1 cellular context compared by ENCODE assay signal in the genomic region with DNA sequence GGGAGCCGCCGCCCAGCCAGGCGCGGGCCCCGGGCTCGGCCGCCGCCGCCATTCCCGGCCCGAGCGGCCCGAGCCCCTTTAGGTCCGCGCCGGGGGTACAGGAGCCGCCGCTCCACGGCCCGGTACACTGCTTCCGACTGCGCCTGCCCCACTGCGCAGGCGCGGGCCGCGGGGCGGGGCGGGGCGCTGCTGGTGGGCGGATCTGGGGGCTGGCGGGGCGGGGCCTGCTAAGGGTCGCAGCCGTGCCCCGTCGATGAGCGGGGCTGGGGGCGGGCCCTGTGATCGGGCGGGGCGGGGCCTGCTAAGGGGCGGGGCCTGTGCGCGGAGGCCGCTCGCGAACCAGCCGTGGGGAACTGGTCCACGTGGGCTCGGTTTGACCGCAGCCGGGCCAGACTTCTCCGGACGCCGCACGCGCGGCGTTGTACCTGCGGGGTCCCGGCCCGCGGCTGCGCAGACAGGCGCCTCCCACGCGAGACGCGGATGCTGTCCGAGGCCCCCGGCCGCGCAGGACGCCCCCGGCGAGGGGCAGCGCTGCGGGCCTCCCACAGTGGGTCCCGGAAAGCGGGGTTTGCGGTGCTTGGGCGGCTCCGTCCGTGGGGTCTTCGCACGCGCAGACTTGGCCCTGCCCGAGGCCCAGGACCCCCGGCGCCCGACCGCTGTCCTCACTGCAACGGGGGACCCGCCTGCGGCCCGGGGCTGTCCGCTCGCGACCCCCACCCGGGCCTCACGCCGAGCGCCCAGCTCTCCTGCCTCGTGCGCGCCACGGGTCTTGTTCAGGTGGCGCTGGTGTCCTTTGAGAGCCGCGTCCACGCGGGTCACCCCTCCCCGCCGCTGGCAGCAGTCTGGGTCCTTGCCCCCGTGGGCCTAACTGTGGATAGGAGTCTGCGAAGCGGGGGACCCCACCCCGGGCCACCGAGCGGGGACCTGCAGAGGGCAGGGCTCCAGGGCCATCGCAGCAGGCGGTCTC.
A peak's percentile ranks its signal among the peaks of the same experiment; 100 is the strongest.
TF ChIP-seq lines count a peak whose summit lies in the region.

Gene DGKQ, minus strand, starts transcription at position 139 of the 967 bp plus-strand sequence. Its CDS starts 87 bp downstream, at position 52.

TF ChIP-seq in GM12878, 131 proteins besides CTCF, POLR2A, EP300 and RAD21:
- no peak for TF ChIP-seq MXI1 (IDR thresholded peaks at IDR 0.05; ENCODE audit: low read depth, low read length)
- peak; percentile 39; the same call in 1 of the 2 replicates for TF ChIP-seq SMARCA5 (IDR thresholded peaks at IDR 0.05)
- TF ChIP-seq NFYA (IDR thresholded peaks at IDR 0.05; ENCODE audit: borderline replicate concordance, low read depth, low read length): no peak
- no peak for TF ChIP-seq YBX1 (IDR thresholded peaks at IDR 0.05)
- TF ChIP-seq, protein P1, sequence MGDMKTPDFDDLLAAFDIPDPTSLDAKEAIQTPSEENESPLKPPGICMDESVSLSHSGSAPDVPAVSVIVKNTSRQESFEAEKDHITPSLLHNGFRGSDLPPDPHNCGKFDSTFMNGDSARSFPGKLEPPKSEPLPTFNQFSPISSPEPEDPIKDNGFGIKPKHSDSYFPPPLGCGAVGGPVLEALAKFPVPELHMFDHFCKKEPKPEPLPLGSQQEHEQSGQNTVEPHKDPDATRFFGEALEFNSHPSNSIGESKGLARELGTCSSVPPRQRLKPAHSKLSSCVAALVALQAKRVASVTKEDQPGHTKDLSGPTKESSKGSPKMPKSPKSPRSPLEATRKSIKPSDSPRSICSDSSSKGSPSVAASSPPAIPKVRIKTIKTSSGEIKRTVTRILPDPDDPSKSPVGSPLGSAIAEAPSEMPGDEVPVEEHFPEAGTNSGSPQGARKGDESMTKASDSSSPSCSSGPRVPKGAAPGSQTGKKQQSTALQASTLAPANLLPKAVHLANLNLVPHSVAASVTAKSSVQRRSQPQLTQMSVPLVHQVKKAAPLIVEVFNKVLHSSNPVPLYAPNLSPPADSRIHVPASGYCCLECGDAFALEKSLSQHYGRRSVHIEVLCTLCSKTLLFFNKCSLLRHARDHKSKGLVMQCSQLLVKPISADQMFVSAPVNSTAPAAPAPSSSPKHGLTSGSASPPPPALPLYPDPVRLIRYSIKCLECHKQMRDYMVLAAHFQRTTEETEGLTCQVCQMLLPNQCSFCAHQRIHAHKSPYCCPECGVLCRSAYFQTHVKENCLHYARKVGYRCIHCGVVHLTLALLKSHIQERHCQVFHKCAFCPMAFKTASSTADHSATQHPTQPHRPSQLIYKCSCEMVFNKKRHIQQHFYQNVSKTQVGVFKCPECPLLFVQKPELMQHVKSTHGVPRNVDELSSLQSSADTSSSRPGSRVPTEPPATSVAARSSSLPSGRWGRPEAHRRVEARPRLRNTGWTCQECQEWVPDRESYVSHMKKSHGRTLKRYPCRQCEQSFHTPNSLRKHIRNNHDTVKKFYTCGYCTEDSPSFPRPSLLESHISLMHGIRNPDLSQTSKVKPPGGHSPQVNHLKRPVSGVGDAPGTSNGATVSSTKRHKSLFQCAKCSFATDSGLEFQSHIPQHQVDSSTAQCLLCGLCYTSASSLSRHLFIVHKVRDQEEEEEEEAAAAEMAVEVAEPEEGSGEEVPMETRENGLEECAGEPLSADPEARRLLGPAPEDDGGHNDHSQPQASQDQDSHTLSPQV (IDR thresholded peaks at IDR 0.05): no peak
- no peak for TF ChIP-seq RAD51 (IDR thresholded peaks at IDR 0.05)
- TF ChIP-seq, protein P2, sequence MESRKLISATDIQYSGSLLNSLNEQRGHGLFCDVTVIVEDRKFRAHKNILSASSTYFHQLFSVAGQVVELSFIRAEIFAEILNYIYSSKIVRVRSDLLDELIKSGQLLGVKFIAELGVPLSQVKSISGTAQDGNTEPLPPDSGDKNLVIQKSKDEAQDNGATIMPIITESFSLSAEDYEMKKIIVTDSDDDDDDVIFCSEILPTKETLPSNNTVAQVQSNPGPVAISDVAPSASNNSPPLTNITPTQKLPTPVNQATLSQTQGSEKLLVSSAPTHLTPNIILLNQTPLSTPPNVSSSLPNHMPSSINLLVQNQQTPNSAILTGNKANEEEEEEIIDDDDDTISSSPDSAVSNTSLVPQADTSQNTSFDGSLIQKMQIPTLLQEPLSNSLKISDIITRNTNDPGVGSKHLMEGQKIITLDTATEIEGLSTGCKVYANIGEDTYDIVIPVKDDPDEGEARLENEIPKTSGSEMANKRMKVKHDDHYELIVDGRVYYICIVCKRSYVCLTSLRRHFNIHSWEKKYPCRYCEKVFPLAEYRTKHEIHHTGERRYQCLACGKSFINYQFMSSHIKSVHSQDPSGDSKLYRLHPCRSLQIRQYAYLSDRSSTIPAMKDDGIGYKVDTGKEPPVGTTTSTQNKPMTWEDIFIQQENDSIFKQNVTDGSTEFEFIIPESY (IDR thresholded peaks at IDR 0.05): no peak
- 0 out of 3 replicates have a peak, but pooled peaks of 1 of the 2 experiments have one; percentile 39 for TF ChIP-seq EGR1 (IDR thresholded peaks at IDR 0.05; ENCODE audit: borderline replicate concordance in 1 of 2, low read depth in 2 of 2, low read length in 2 of 2)
- TF ChIP-seq ATF7 (IDR thresholded peaks at IDR 0.05; ENCODE audit: low read depth): no peak
- peak; percentile 9; the same call in 1 of the 2 replicates for TF ChIP-seq DPF2 (IDR thresholded peaks at IDR 0.05)
- TF ChIP-seq NRF1 (conservative IDR thresholded peaks at IDR 0.05; ENCODE audit: low read depth, low read length): peak; percentile 43; the same call in 1 of the 2 replicates
- peak; percentile 31 for TF ChIP-seq USF1 (IDR thresholded peaks at IDR 0.05; ENCODE audit: borderline replicate concordance, extremely low read length, insufficient read depth, low read depth, low read length)
- TF ChIP-seq GATAD2B (conservative IDR thresholded peaks at IDR 0.05; ENCODE audit: low read depth): peak; percentile 67; the same call in 1 of the 2 replicates
